Comparison of ENCODE assay signal across 1 cellular context in genomic region chr5:80259511-80260200, GRCh38.
A peak's percentile ranks its signal among the peaks of the same experiment; 100 is the strongest.
TF ChIP-seq lines count a peak whose summit lies in the region.

No MANE protein-coding gene starts in this region.

TF ChIP-seq in K562, 482 proteins besides CTCF, POLR2A, EP300 and RAD21 (continued from another document):
- TF ChIP-seq UBTF (IDR thresholded peaks at IDR 0.05; ENCODE audit: borderline replicate concordance in 1 of 2, low read depth in 2 of 2, low read length in 2 of 2) (no peak), ZNF239 (CRISPR knock-in tag; IDR thresholded peaks at IDR 0.05) (peak; percentile 17; the same call in 1 of the 2 replicates), KLF13 (tag; IDR thresholded peaks at IDR 0.05; ENCODE audit: borderline replicate concordance, low read depth) (peak; percentile 91), HDAC8 (tag; IDR thresholded peaks at IDR 0.05) (peak; percentile 95), ESRRA (IDR thresholded peaks at IDR 0.05; ENCODE audit: borderline replicate concordance, low read depth) (no peak), NFE2L1 (tag; IDR thresholded peaks at IDR 0.05; ENCODE audit: borderline replicate concordance, low read depth) (peak; percentile 34; the same call in 1 of the 2 replicates), ZNF263 (CRISPR knock-in tag; IDR thresholded peaks at IDR 0.05; ENCODE audit: borderline replicate concordance) (no peak), SMARCA4 (IDR thresholded peaks at IDR 0.05) (no peak), CREB3L1 (IDR thresholded peaks at IDR 0.05; ENCODE audit: borderline replicate concordance, low read depth) (no peak), DDX20 (tag; IDR thresholded peaks at IDR 0.05; ENCODE audit: low read depth) (peak; percentile 79), ELK1 (CRISPR knock-in tag; IDR thresholded peaks at IDR 0.05) (no peak), ZNF24 (IDR thresholded peaks at IDR 0.05) (no peak), SMARCE1 (IDR thresholded peaks at IDR 0.05) (no peak), GTF2A2 (tag; IDR thresholded peaks at IDR 0.05) (0 out of 2 replicates have a peak, but pooled peaks have one; percentile 64), ZNF609 (CRISPR knock-in tag; IDR thresholded peaks at IDR 0.05; ENCODE audit: borderline replicate concordance) (no peak), NKRF (IDR thresholded peaks at IDR 0.05; ENCODE audit: borderline replicate concordance) (no peak), ZNF318 (IDR thresholded peaks at IDR 0.05; ENCODE audit: borderline replicate concordance in 1 of 2, low read depth in 1 of 2) (no peak), WHSC1 (IDR thresholded peaks at IDR 0.05; ENCODE audit: low read length) (no peak), FUS (optimal IDR thresholded peaks at IDR 0.05; ENCODE audit: low read depth, low read length) (no peak), STAT5A (IDR thresholded peaks at IDR 0.05; ENCODE audit: borderline replicate concordance, low read length) (peak; percentile 84), ELF1 (tag; IDR thresholded peaks at IDR 0.05) (no peak), ZNF583 (CRISPR knock-in tag; IDR thresholded peaks at IDR 0.05) (0 out of 2 replicates have a peak, but pooled peaks have one; percentile 53), ZFX (CRISPR knock-in tag; IDR thresholded peaks at IDR 0.05) (no peak), SMAD4 (CRISPR knock-in tag; conservative IDR thresholded peaks at IDR 0.05) (peak; percentile 89), BDP1 (IDR thresholded peaks at IDR 0.05; ENCODE audit: insufficient read depth, insufficient read length) (no peak), MBD1 (CRISPR knock-in tag; IDR thresholded peaks at IDR 0.05) (no peak), SETDB1 (IDR thresholded peaks at IDR 0.05; ENCODE audit: low read length) (no peak), STAT5B (CRISPR knock-in tag; IDR thresholded peaks at IDR 0.05) (no peak), MECOM (CRISPR knock-in tag; IDR thresholded peaks at IDR 0.05) (0 out of 2 replicates have a peak, but pooled peaks have one; percentile 65), SPI1 (IDR thresholded peaks at IDR 0.05; ENCODE audit: borderline replicate concordance, low read depth, low read length) (no peak), GATAD2B (IDR thresholded peaks at IDR 0.05; ENCODE audit: borderline replicate concordance) (no peak), U2AF2 (optimal IDR thresholded peaks at IDR 0.05; ENCODE audit: low read depth, low read length) (no peak)
